ENCODE assay signal across 14 cellular contexts in the genomic region with DNA sequence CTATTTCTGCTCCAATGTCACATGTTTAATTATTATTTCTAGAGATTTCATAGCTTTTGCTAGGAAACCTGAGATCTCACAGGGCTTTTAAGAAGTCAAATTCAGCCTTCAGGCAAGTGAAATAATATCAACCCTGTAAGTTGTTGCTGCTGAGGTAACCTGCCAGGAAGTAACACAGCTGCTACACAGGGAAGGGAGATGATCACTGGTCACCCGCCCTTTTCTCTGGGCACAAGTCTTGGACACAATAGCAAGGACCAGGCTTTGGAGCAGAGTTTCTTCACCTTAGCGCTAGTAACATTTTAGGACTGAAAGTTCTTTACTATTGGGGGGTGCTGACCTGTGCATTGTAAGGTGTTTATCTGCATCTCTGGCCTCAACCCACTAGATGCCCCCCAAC. TPM values are rescaled to one million over a fixed set of nuclear protein-coding genes. Genes with fewer than 3 reads are reported as not detected.
DNase-seq lines count a peak whose midpoint lies in the region; TF ChIP-seq lines count a peak whose summit lies in the region.
"Had no signal": no experiment of that assay in that cellular context is flagged by ENCODE, and none has a peak within 500 bp of the region (broad histone marks: within the 10 kb centered on the region; RNA-seq: fewer than 3 reads in every experiment).

No MANE protein-coding gene starts in this region.

- no peak overlapping the region for H2AFZ ChIP-seq in hepatocyte

- peak overlapping the region in 6 of 11 experiments; percentile 35 to 84 (median 78); a peak in 10 of 22 replicates for H3K9ac ChIP-seq in BLaER1 treated with 17β-estradiol and CSF1 and Interleukin-3, amounts not matched to agents 10 nM and 100 nM

- H3K27me3 Mint-ChIP-seq in activated CD4-positive, alpha-beta memory T cell treated with anti-CD3 and anti-CD28 coated beads for 36 hours: no peaks in the 10 kb centered on the region
- H3K27me3 Mint-ChIP-seq: progenitor cell of endocrine pancreas had no signal

- H3K9me3 ChIP-seq in BLaER1 treated with 17β-estradiol and CSF1 and Interleukin-3, amounts not matched to agents 10 nM and 100 nM (replicated peaks in 1 of 11): no peaks in the 10 kb centered on the region; a peak in 1 of 22 replicates
- H3K9me3 ChIP-seq in DOHH2 (ENCODE audit: control insufficient read depth, insufficient read depth, low read length) (no peaks in the 10 kb centered on the region), Peyer's patch (no peaks in the 10 kb centered on the region), hepatocyte (ENCODE audit: low read depth) (no peaks in the 10 kb centered on the region)
- H3K9me3 ChIP-seq: BE2C, thyroid gland had no signal

- POLR2A ChIA-PET in activated CD4-positive, alpha-beta memory T cell treated with anti-CD3 and anti-CD28 coated beads for 36 hours (lab: Charles Lee): interaction anchor here (1.0 kb wide), 1 partner anchor 50 kb away, joined by 4 read pairs; the partner anchor contains the start of gene PTTG1

- H3K27ac ChIP-seq in BLaER1 treated with 17β-estradiol and CSF1 and Interleukin-3, amounts not matched to agents 10 nM and 100 nM: peak overlapping the region in 8 of 11 experiments; percentile 1 to 86 (median 82); a peak in 14 of 22 replicates
- H3K27ac ChIP-seq in DOHH2 (ENCODE audit: low read depth, low read length) (no peak overlapping the region), Peyer's patch (peak overlapping the region in 1 of 4 donors; percentile 14), hepatocyte (no peak overlapping the region)
- H3K27ac ChIP-seq: thyroid gland had no signal

- 89% methylated on average over 2 of the region's 2 CpGs for whole genome bisulfite sequencing in hepatocyte (ENCODE audit: low lambda C conversion rate, missing lambda C conversion rate)

- H3K36me3 ChIP-seq in BLaER1 treated with 17β-estradiol and CSF1 and Interleukin-3, amounts not matched to agents 10 nM and 100 nM: peaks cover 3 to 58% (median 22%) of the 10 kb centered on the region in 11 experiments; a peak in 18 of 22 replicates
- H3K36me3 ChIP-seq in DOHH2 (ENCODE audit: control insufficient read depth, low read length): peaks cover 61% of the 10 kb centered on the region
- H3K36me3 ChIP-seq in Peyer's patch: no peaks in the 10 kb centered on the region
- H3K36me3 ChIP-seq in hepatocyte (replicated peaks; ENCODE audit: insufficient read depth, low read depth): no peaks in the 10 kb centered on the region
- H3K36me3 ChIP-seq: BE2C, thyroid gland had no signal

- H3K4me3 Mint-ChIP-seq in activated CD4-positive, alpha-beta memory T cell treated with anti-CD3 and anti-CD28 coated beads for 36 hours: peak overlapping the region; percentile 98

- peak overlapping the region in 6 of 10 experiments; percentile 64 to 80 (median 70); a peak in 6 of 20 replicates for H3K4me3 ChIP-seq in BLaER1 treated with 17β-estradiol and CSF1 and Interleukin-3, amounts not matched to agents 10 nM and 100 nM
- H3K4me3 ChIP-seq in DOHH2 (ENCODE audit: low read length) (peak overlapping the region; percentile 79), Peyer's patch (no peak overlapping the region), hepatocyte (no peak overlapping the region)
- H3K4me3 ChIP-seq: thyroid gland had no signal

- H3F3A ChIP-seq in DOHH2 (ENCODE audit: control insufficient read depth, insufficient read depth): peaks cover 10% of the 10 kb centered on the region

- H3K9me3 Mint-ChIP-seq in activated CD4-positive, alpha-beta memory T cell treated with anti-CD3 and anti-CD28 coated beads for 36 hours: no peaks in the 10 kb centered on the region

- peaks cover 55 to 75% (median 64%) of the 10 kb centered on the region in 10 experiments for H3K4me1 ChIP-seq in BLaER1 treated with 17β-estradiol and CSF1 and Interleukin-3, amounts not matched to agents 10 nM and 100 nM
- H3K4me1 ChIP-seq in DOHH2 (ENCODE audit: control insufficient read depth, low read length): peaks cover 50% of the 10 kb centered on the region
- peaks cover 0 to 17% (median 2%) of the 10 kb centered on the region in 4 donors for H3K4me1 ChIP-seq in Peyer's patch
- peaks cover 33% of the 10 kb centered on the region for H3K4me1 ChIP-seq in hepatocyte (ENCODE audit: insufficient read depth)
- H3K4me1 ChIP-seq: BE2C had no signal

- TF ChIP-seq CTCF in DOHH2 (IDR thresholded peaks at IDR 0.05; ENCODE audit: low read depth, low read length, poor library complexity, severe bottlenecking) (no peak), Peyer's patch (IDR thresholded peaks at IDR 0.05) (no peak), hepatocyte (IDR thresholded peaks at IDR 0.05; ENCODE audit: poor library complexity) (no peak)

- H3K36me3 Mint-ChIP-seq in activated CD4-positive, alpha-beta memory T cell treated with anti-CD3 and anti-CD28 coated beads for 36 hours: peaks cover 53% of the 10 kb centered on the region

- intact Hi-C loops in activated CD4-positive, alpha-beta memory T cell treated with anti-CD3 and anti-CD28 coated beads for 36 hours (cut with micrococcal nuclease): no loop called here

- no peaks in the 10 kb centered on the region for H3K27me3 ChIP-seq in BLaER1 treated with 17β-estradiol and CSF1 and Interleukin-3, amounts not matched to agents 10 nM and 100 nM
- H3K27me3 ChIP-seq in DOHH2 (ENCODE audit: control insufficient read depth, low read length) (no peaks in the 10 kb centered on the region), Peyer's patch (no peaks in the 10 kb centered on the region), hepatocyte (no peaks in the 10 kb centered on the region)
- H3K27me3 ChIP-seq: thyroid gland had no signal

- H4K20me1 ChIP-seq in BLaER1 treated with 17β-estradiol and CSF1 and Interleukin-3, amounts not matched to agents 10 nM and 100 nM: peaks cover 0 to 72% (median 9%) of the 10 kb centered on the region in 11 experiments; a peak in 13 of 22 replicates
- peaks cover 8% of the 10 kb centered on the region for H4K20me1 ChIP-seq in DOHH2 (ENCODE audit: control insufficient read depth, insufficient read depth, low read depth, low read length)
- no peaks in the 10 kb centered on the region for H4K20me1 ChIP-seq in hepatocyte (ENCODE audit: insufficient read depth, poor library complexity, severe bottlenecking)

- H3K79me2 ChIP-seq in DOHH2 (ENCODE audit: control insufficient read depth, low read length): peaks cover 86% of the 10 kb centered on the region
- H3K79me2 ChIP-seq in hepatocyte: no peaks in the 10 kb centered on the region

- no peak for DNase-seq in activated CD4-positive, alpha-beta memory T cell treated with anti-CD3 and anti-CD28 coated beads for 36 hours
- DNase-seq in left kidney (ENCODE audit: low read depth, low spot score) (peak; percentile 38), Peyer's patch (no peak), NCI-H1417 treated with DMSO at 0.1 percent for 48 hours (lab: John Stamatoyannopoulos, UW) (no peak), hepatocyte (ENCODE audit: low spot score) (no peak)
- DNase-seq: activated CD4-positive, CD25-positive, alpha-beta regulatory T cell; activated effector memory CD4-positive, alpha-beta T cell treated with Interleukin-2 at 50 U/mL for 16 hours; BE2C; NCI-H1048; NCI-H2227 treated with DMSO at 0.1 percent for 48 hours; thyroid gland had no signal

- H3K27ac Mint-ChIP-seq in activated CD4-positive, alpha-beta memory T cell treated with anti-CD3 and anti-CD28 coated beads for 36 hours: peak overlapping the region; percentile 94
- H3K27ac Mint-ChIP-seq: progenitor cell of endocrine pancreas had no signal

- H3K4me2 ChIP-seq in BLaER1 treated with 17β-estradiol and CSF1 and Interleukin-3, amounts not matched to agents 10 nM and 100 nM: peak overlapping the region; percentile 79 to 96 (median 91)
- H3K4me2 ChIP-seq in DOHH2 (ENCODE audit: low read length) (peak overlapping the region; percentile 75), hepatocyte (no peak overlapping the region)

- CTCF ChIA-PET in activated CD4-positive, alpha-beta memory T cell treated with anti-CD3 and anti-CD28 coated beads for 36 hours (lab: Charles Lee): interaction anchor here (2.1 kb wide), 1 partner anchor 33 kb away, joined by 12 read pairs; no protein-coding TSS in a partner anchor

- H3K9me2 ChIP-seq in DOHH2 (replicated peaks; ENCODE audit: control insufficient read depth, low read length) (no peaks in the 10 kb centered on the region), hepatocyte (replicated peaks; ENCODE audit: insufficient read depth) (no peaks in the 10 kb centered on the region)

- peaks cover 68% of the 10 kb centered on the region for H3K4me1 Mint-ChIP-seq in activated CD4-positive, alpha-beta memory T cell treated with anti-CD3 and anti-CD28 coated beads for 36 hours (ENCODE audit: low read depth)

- TF ChIP-seq POLR2A in Peyer's patch (IDR thresholded peaks at IDR 0.05): no peak

RNA-seq across cellular contexts. Expression of gene PTTG1, which starts 50.1 kb away (rescaled TPM):
- 100 to 1,000 TPM; 228 to 236 TPM for total RNA-seq in activated CD4-positive, alpha-beta memory T cell treated with anti-CD3 and anti-CD28 coated beads for 36 hours
- 10 to 100 TPM in 3 of 4 donors, 1 to 10 TPM in 1; 9.1 to 36.3 (median 14.4) TPM for total RNA-seq in Peyer's patch
- total RNA-seq in hepatocyte: 18.8 and 24.9 TPM in 2 replicates
- polyA plus RNA-seq in hepatocyte: 37.0 and 49.2 TPM in 2 replicates

RNA-seq across cellular contexts. Expression of gene SLU7, which starts 52.9 kb away (rescaled TPM):
- 10 to 100 TPM; 45.9 to 46.4 TPM for total RNA-seq in activated CD4-positive, alpha-beta memory T cell treated with anti-CD3 and anti-CD28 coated beads for 36 hours
- total RNA-seq in Peyer's patch (10 to 100 TPM; 45.5 to 94.9 (median 61.1) TPM), hepatocyte (39.9 and 62.5 TPM in 2 replicates)
- 41.5 and 45.0 TPM in 2 replicates for polyA plus RNA-seq in hepatocyte

Comparison
In these comparisons a context has a peak if more than half of its experiments do, and no peak if none do; other contexts are left out.
1. H3K27ac ChIP-seq: peak in BLaER1 treated with 17β-estradiol and CSF1 and Interleukin-3, amounts not matched to agents 10 nM and 100 nM (8 of 11); none in DOHH2 (single experiment) and hepatocyte (single experiment).
2. H3K4me3 ChIP-seq: peak in BLaER1 treated with 17β-estradiol and CSF1 and Interleukin-3, amounts not matched to agents 10 nM and 100 nM (6 of 10) and DOHH2 (single experiment); none in Peyer's patch (0 of 4) and hepatocyte (single experiment).